9 cellular contexts compared by ENCODE assay signal in genomic region chr9:133060417-133060841, GRCh38. TPM values are rescaled to one million over a fixed set of nuclear protein-coding genes. Genes with fewer than 3 reads are reported as not detected.
A peak's percentile ranks its signal among the peaks of the same experiment; 100 is the strongest.
DNase-seq lines count a peak whose midpoint lies in the region; ATAC-seq and TF ChIP-seq lines count a peak whose summit lies in the region.
"Had no signal": no experiment of that assay in that cellular context is flagged by ENCODE, and none has a peak within 500 bp of the region (broad histone marks: within the 10 kb centered on the region; RNA-seq: fewer than 3 reads in every experiment).

No MANE protein-coding gene starts in this region.

- dilution Hi-C loops in IMR-90 (cut with HindIII; ENCODE audit: low sequenced_read_pairs, unreplicated experiment) = no loop called here

- no peak overlapping the region for H3K14ac ChIP-seq in IMR-90 (replicated peaks; ENCODE audit: low read depth, low read length)

- H3K4ac ChIP-seq in IMR-90 (ENCODE audit: low read depth, low read length) = no peak overlapping the region

- no peak overlapping the region for H2BK5ac ChIP-seq in IMR-90 (ENCODE audit: low read depth, low read length, poor library complexity, severe bottlenecking)

- no peak overlapping the region for H3K9ac ChIP-seq in IMR-90 (ENCODE audit: low read depth, low read length)

- peak overlapping the region; percentile 28; the same call in 1 of the 2 replicates for H3K4me3 ChIP-seq in GM08714 (ENCODE audit: low read length)
- H3K4me3 ChIP-seq in IMR-90 (ENCODE audit: insufficient read depth, low read depth, low read length) = no peak overlapping the region
- no peak overlapping the region for H3K4me3 ChIP-seq in naive thymus-derived CD4-positive, alpha-beta T cell (ENCODE audit: low read length)

- intact Hi-C loops in IMR-90 (cut with micrococcal nuclease) = no loop called here
- intact Hi-C loops in activated T-helper 2 cell treated with anti-CD3 and anti-CD28 coated beads, Interferon-gamma antibody, Interleukin-2, Interleukin-4, amounts not matched to agents 10 μg/mL and 5 μg/mL and 100 μg/mL, durations not matched to agents 14 hours and 24 hours and 36 hours (cut with micrococcal nuclease) = no loop called here
- intact Hi-C loops in naive thymus-derived CD4-positive, alpha-beta T cell (cut with micrococcal nuclease) = no loop called here

- H3K9me1 ChIP-seq in IMR-90 (ENCODE audit: insufficient read depth, low read length) = 0 out of 2 replicates have a peak, but pooled peaks cover 3% of the 10 kb centered on the region

- no TSS peak for BruUV-seq in IMR-90 (replicated peaks; lab: Mats Ljungman, UMichigan)

- H3K18ac ChIP-seq in IMR-90 (ENCODE audit: low read depth, low read length) = no peak overlapping the region

- DNase-seq in IMR-90 (no peak), OCI-M2 (lab: John Stamatoyannopoulos, UW; ENCODE audit: unreplicated experiment) (no peak), NCI-H1930 (lab: John Stamatoyannopoulos, UW) (no peak)
- DNase-seq in activated T-helper 2 cell treated with anti-CD3 and anti-CD28 coated beads, Interferon-gamma antibody, Interleukin-2, Interleukin-4, amounts not matched to agents 10 μg/mL and 5 μg/mL and 100 μg/mL, durations not matched to agents 14 hours and 24 hours and 36 hours (ENCODE audit: low spot score) = no peak
- peak in 3 of 9 donors; percentile 18 to 24 (median 20) for DNase-seq in naive thymus-derived CD4-positive, alpha-beta T cell
- DNase-seq in activated T-cell treated with anti-CD3 and anti-CD28 coated beads, Interleukin-2, amount 50 U/mL, for 4 hours = no peak
- DNase-seq: activated B cell treated with CpG ODN at 0.5 μM for 24 hours, anterior cingulate cortex had no signal

- H4K91ac ChIP-seq in IMR-90 (ENCODE audit: insufficient read depth, low read depth, low read length) = no peak overlapping the region

- whole genome bisulfite sequencing in IMR-90 (ENCODE audit: extremely low coverage in 2 of 2, insufficient read length in 1 of 2), 2 experiments = no CpG with 5 or more reads among the region's 6 CpGs

- TF ChIP-seq RAD21 in IMR-90 (IDR thresholded peaks at IDR 0.05; ENCODE audit: low read length) = no peak

- TF ChIP-seq CTCF in IMR-90 (conservative IDR thresholded peaks at IDR 0.05; ENCODE audit: low read depth, low read length) = no peak

- H3K27me3 ChIP-seq in IMR-90 (ENCODE audit: control insufficient read depth, insufficient read depth, low read length) = no peaks in the 10 kb centered on the region
- H3K27me3 ChIP-seq in naive thymus-derived CD4-positive, alpha-beta T cell (ENCODE audit: control insufficient read depth in 2 of 2, insufficient read depth in 2 of 2, low read length in 2 of 2) = no peaks in the 10 kb centered on the region

- in situ Hi-C loops in IMR-90 (cut with MboI; ENCODE audit: low sequenced_read_pairs) = no loop called here

- no peak overlapping the region for H2BK20ac ChIP-seq in IMR-90 (ENCODE audit: low read depth, low read length)

- H3K4me2 ChIP-seq in IMR-90 (ENCODE audit: low read depth, low read length) = no peak overlapping the region

- peaks cover 40% of the 10 kb centered on the region for H3K4me1 Mint-ChIP-seq in activated T-helper 2 cell treated with anti-CD3 and anti-CD28 coated beads, Interferon-gamma antibody, Interleukin-2, Interleukin-4, amounts not matched to agents 10 μg/mL and 5 μg/mL and 100 μg/mL, durations not matched to agents 14 hours and 24 hours and 36 hours (ENCODE audit: low read depth)
- peaks cover 25 to 67% (median 48%) of the 10 kb centered on the region in 7 donors for H3K4me1 Mint-ChIP-seq in naive thymus-derived CD4-positive, alpha-beta T cell
- peaks cover 36% of the 10 kb centered on the region for H3K4me1 Mint-ChIP-seq in activated T-cell treated with anti-CD3 and anti-CD28 coated beads, Interleukin-2, amount 50 U/mL, for 4 hours (ENCODE audit: low read depth)

- H3K4me3 Mint-ChIP-seq in activated T-helper 2 cell treated with anti-CD3 and anti-CD28 coated beads, Interferon-gamma antibody, Interleukin-2, Interleukin-4, amounts not matched to agents 10 μg/mL and 5 μg/mL and 100 μg/mL, durations not matched to agents 14 hours and 24 hours and 36 hours (ENCODE audit: low read depth) = peak overlapping the region; percentile 35
- peak overlapping the region; percentile 34 to 76 (median 68) for H3K4me3 Mint-ChIP-seq in naive thymus-derived CD4-positive, alpha-beta T cell
- no peak overlapping the region for H3K4me3 Mint-ChIP-seq in activated T-cell treated with anti-CD3 and anti-CD28 coated beads, Interleukin-2, amount 50 U/mL, for 4 hours
- H3K4me3 Mint-ChIP-seq: activated B cell treated with CpG ODN at 0.5 μM for 24 hours had no signal

- H3K56ac ChIP-seq in IMR-90 (ENCODE audit: extremely low read depth, insufficient read depth, low read length) = no peak overlapping the region

- peaks cover 3% of the 10 kb centered on the region; the same call in 1 of the 2 replicates for H3K4me1 ChIP-seq in IMR-90 (ENCODE audit: control insufficient read depth, insufficient read depth, low read length)
- peaks cover 5 to 49% of the 10 kb centered on the region in 2 donors for H3K4me1 ChIP-seq in naive thymus-derived CD4-positive, alpha-beta T cell (ENCODE audit: control insufficient read depth in 2 of 2, insufficient read depth in 2 of 2, low read length in 2 of 2)

- H2AFZ ChIP-seq in IMR-90 (replicated peaks; ENCODE audit: low read length, poor library complexity) = no peak overlapping the region

- no peaks in the 10 kb centered on the region for H3K27me3 Mint-ChIP-seq in activated T-helper 2 cell treated with anti-CD3 and anti-CD28 coated beads, Interferon-gamma antibody, Interleukin-2, Interleukin-4, amounts not matched to agents 10 μg/mL and 5 μg/mL and 100 μg/mL, durations not matched to agents 14 hours and 24 hours and 36 hours (ENCODE audit: low read depth)
- no peaks in the 10 kb centered on the region for H3K27me3 Mint-ChIP-seq in naive thymus-derived CD4-positive, alpha-beta T cell
- no peaks in the 10 kb centered on the region for H3K27me3 Mint-ChIP-seq in activated T-cell treated with anti-CD3 and anti-CD28 coated beads, Interleukin-2, amount 50 U/mL, for 4 hours (ENCODE audit: low read depth)
- H3K27me3 Mint-ChIP-seq: activated B cell treated with CpG ODN at 0.5 μM for 24 hours had no signal

- H3K27ac ChIP-seq in IMR-90 (ENCODE audit: insufficient read depth, low read length) = no peak overlapping the region
- no peak overlapping the region for H3K27ac ChIP-seq in naive thymus-derived CD4-positive, alpha-beta T cell (ENCODE audit: low read depth, low read length)

- no peaks in the 10 kb centered on the region for H3K9me3 ChIP-seq in IMR-90 (ENCODE audit: control insufficient read depth, insufficient read depth, low read length)
- no peaks in the 10 kb centered on the region for H3K9me3 ChIP-seq in naive thymus-derived CD4-positive, alpha-beta T cell (ENCODE audit: control insufficient read depth in 2 of 3, low read length in 3 of 3)

- no peaks in the 10 kb centered on the region for H3K79me1 ChIP-seq in IMR-90 (ENCODE audit: low read depth in 1 of 2, low read length in 2 of 2)

- H3K36me3 ChIP-seq in IMR-90 (ENCODE audit: control insufficient read depth, insufficient read depth, low read length) = peaks cover 25% of the 10 kb centered on the region
- peaks cover 0 to 9% (median 6%) of the 10 kb centered on the region in 3 experiments for H3K36me3 ChIP-seq in naive thymus-derived CD4-positive, alpha-beta T cell (ENCODE audit: control insufficient read depth in 2 of 3, insufficient read depth in 3 of 3, low read length in 3 of 3)

- H3K23ac ChIP-seq in IMR-90 (ENCODE audit: low read depth, low read length) = no peak overlapping the region

- CTCF ChIA-PET in IMR-90 (lab: Yijun Ruan, JAX) = interaction anchor here (0.7 kb wide), 1 partner anchor 84 kb away, joined by 3 read pairs; no protein-coding TSS in a partner anchor
- CTCF ChIA-PET in naive thymus-derived CD4-positive, alpha-beta T cell (lab: Charles Lee) = interaction anchor here (0.7 to 0.9 kb wide), 2 partner anchors 31 to 39 kb away, joined by 3 read pairs; no protein-coding TSS in a partner anchor

- no peak for TF ChIP-seq POLR2A in IMR-90 (IDR thresholded peaks at IDR 0.05; ENCODE audit: low read depth, low read length)

- no peak overlapping the region for H4K5ac ChIP-seq in IMR-90 (ENCODE audit: low read depth, low read length)

- no peak overlapping the region for H2BK15ac ChIP-seq in IMR-90 (ENCODE audit: low read depth, low read length)

- POLR2A ChIA-PET in IMR-90 (lab: Charles Lee; ENCODE audit: unreplicated experiment) = no interaction called here
- POLR2A ChIA-PET in naive thymus-derived CD4-positive, alpha-beta T cell (lab: Charles Lee) = interaction anchor here (1.0 to 1.6 kb wide), 3 partner anchors 29 to 65 kb away, joined by 4 to 5 read pairs (median 4); partner anchors contain the start of gene GTF3C5

- peak overlapping the region; percentile 81 for H3K27ac Mint-ChIP-seq in activated T-helper 2 cell treated with anti-CD3 and anti-CD28 coated beads, Interferon-gamma antibody, Interleukin-2, Interleukin-4, amounts not matched to agents 10 μg/mL and 5 μg/mL and 100 μg/mL, durations not matched to agents 14 hours and 24 hours and 36 hours
- H3K27ac Mint-ChIP-seq in naive thymus-derived CD4-positive, alpha-beta T cell = peak overlapping the region; percentile 2 to 90 (median 75)
- H3K27ac Mint-ChIP-seq: activated B cell treated with CpG ODN at 0.5 μM for 24 hours had no signal

- H3K9me3 Mint-ChIP-seq in activated T-helper 2 cell treated with anti-CD3 and anti-CD28 coated beads, Interferon-gamma antibody, Interleukin-2, Interleukin-4, amounts not matched to agents 10 μg/mL and 5 μg/mL and 100 μg/mL, durations not matched to agents 14 hours and 24 hours and 36 hours = no peaks in the 10 kb centered on the region
- H3K9me3 Mint-ChIP-seq in naive thymus-derived CD4-positive, alpha-beta T cell = no peaks in the 10 kb centered on the region
- H3K9me3 Mint-ChIP-seq in activated T-cell treated with anti-CD3 and anti-CD28 coated beads, Interleukin-2, amount 50 U/mL, for 4 hours = no peaks in the 10 kb centered on the region
- H3K9me3 Mint-ChIP-seq: activated B cell treated with CpG ODN at 0.5 μM for 24 hours had no signal

- peaks cover 23% of the 10 kb centered on the region for H3K36me3 Mint-ChIP-seq in activated T-helper 2 cell treated with anti-CD3 and anti-CD28 coated beads, Interferon-gamma antibody, Interleukin-2, Interleukin-4, amounts not matched to agents 10 μg/mL and 5 μg/mL and 100 μg/mL, durations not matched to agents 14 hours and 24 hours and 36 hours (ENCODE audit: low read depth)
- peaks cover 0 to 11% (median 0%) of the 10 kb centered on the region in 5 donors for H3K36me3 Mint-ChIP-seq in naive thymus-derived CD4-positive, alpha-beta T cell
- H3K36me3 Mint-ChIP-seq in activated T-cell treated with anti-CD3 and anti-CD28 coated beads, Interleukin-2, amount 50 U/mL, for 4 hours (ENCODE audit: insufficient read depth) = peaks cover 9% of the 10 kb centered on the region

- peak; percentile 27 for ATAC-seq in IMR-90 (ENCODE audit: low read depth)
- ATAC-seq in naive thymus-derived CD4-positive, alpha-beta T cell = no peak
- no peak for ATAC-seq in activated T-cell treated with anti-CD3 and anti-CD28 coated beads, Interleukin-2, amount 50 U/mL, for 4 hours

- H2AK9ac ChIP-seq in IMR-90 (replicated peaks; ENCODE audit: low read depth, low read length, poor library complexity) = no peak overlapping the region

- no peak overlapping the region for H4K8ac ChIP-seq in IMR-90 (ENCODE audit: low read depth in 2 of 2, low read length in 2 of 2)

- H4K20me1 ChIP-seq in IMR-90 (ENCODE audit: insufficient read depth, low read length) = no peaks in the 10 kb centered on the region; the same call in 1 of the 2 replicates

- H2BK120ac ChIP-seq in IMR-90 (ENCODE audit: low read depth, low read length) = no peak overlapping the region

- H2AK5ac ChIP-seq in IMR-90 (ENCODE audit: low read depth, low read length) = no peak overlapping the region

RNA-seq across cellular contexts. Expression of gene CEL, which starts 1.4 kb away (rescaled TPM):
- total RNA-seq in IMR-90 (2012; rRNA removed) = under 0.01 TPM in 2 replicates
- 0.67 and 0.75 TPM in 2 replicates for polyA plus RNA-seq in IMR-90 (2012; rRNA removed)
- 0.27 and 0.51 TPM in 2 replicates for polyA plus RNA-seq in IMR-90 (2012; cell fraction: cytosol; rRNA removed)
- 5.5 and 8.5 TPM in 2 replicates for polyA plus RNA-seq in IMR-90 (2012; cell fraction: nucleus; rRNA removed; ENCODE audit: low replicate concordance)
- total RNA-seq in activated T-helper 2 cell treated with anti-CD3 and anti-CD28 coated beads, Interferon-gamma antibody, Interleukin-2, Interleukin-4, amounts not matched to agents 10 μg/mL and 5 μg/mL and 100 μg/mL, durations not matched to agents 14 hours and 24 hours and 36 hours = 2.0 and 2.1 TPM in 2 replicates
- 1 to 10 TPM in 3 of 5 experiments, under 1 TPM in 2; 0.32 to 2.3 (median 2.2) TPM for total RNA-seq in naive thymus-derived CD4-positive, alpha-beta T cell
- polyA plus RNA-seq in naive thymus-derived CD4-positive, alpha-beta T cell = not detected
- 1 to 10 TPM; 3.1 to 4.7 (median 3.9) TPM for total RNA-seq in activated T-cell treated with anti-CD3 and anti-CD28 coated beads, Interleukin-2, amount 50 U/mL, for 4 hours

RNA-seq across cellular contexts. Expression of gene GTF3C5, which starts 29.6 kb away (rescaled TPM):
- 49.1 and 51.1 TPM in 2 replicates for total RNA-seq in IMR-90 (2012; rRNA removed)
- 50.7 and 52.3 TPM in 2 replicates for polyA plus RNA-seq in IMR-90 (2012; rRNA removed)
- 31.2 and 35.4 TPM in 2 replicates for polyA plus RNA-seq in IMR-90 (2012; cell fraction: cytosol; rRNA removed)
- polyA plus RNA-seq in IMR-90 (2012; cell fraction: nucleus; rRNA removed; ENCODE audit: low replicate concordance) = 128 and 155 TPM in 2 replicates
- total RNA-seq in activated T-helper 2 cell treated with anti-CD3 and anti-CD28 coated beads, Interferon-gamma antibody, Interleukin-2, Interleukin-4, amounts not matched to agents 10 μg/mL and 5 μg/mL and 100 μg/mL, durations not matched to agents 14 hours and 24 hours and 36 hours = 81.6 and 89.7 TPM in 2 replicates
- 10 to 100 TPM; 43.9 to 77.9 (median 73.9) TPM for total RNA-seq in naive thymus-derived CD4-positive, alpha-beta T cell
- polyA plus RNA-seq in naive thymus-derived CD4-positive, alpha-beta T cell = 10 to 100 TPM; 39.9 to 48.8 TPM
- 10 to 100 TPM; 80.4 to 86.8 (median 83.6) TPM for total RNA-seq in activated T-cell treated with anti-CD3 and anti-CD28 coated beads, Interleukin-2, amount 50 U/mL, for 4 hours
